9 cellular contexts compared by ENCODE assay signal in the genomic region with DNA sequence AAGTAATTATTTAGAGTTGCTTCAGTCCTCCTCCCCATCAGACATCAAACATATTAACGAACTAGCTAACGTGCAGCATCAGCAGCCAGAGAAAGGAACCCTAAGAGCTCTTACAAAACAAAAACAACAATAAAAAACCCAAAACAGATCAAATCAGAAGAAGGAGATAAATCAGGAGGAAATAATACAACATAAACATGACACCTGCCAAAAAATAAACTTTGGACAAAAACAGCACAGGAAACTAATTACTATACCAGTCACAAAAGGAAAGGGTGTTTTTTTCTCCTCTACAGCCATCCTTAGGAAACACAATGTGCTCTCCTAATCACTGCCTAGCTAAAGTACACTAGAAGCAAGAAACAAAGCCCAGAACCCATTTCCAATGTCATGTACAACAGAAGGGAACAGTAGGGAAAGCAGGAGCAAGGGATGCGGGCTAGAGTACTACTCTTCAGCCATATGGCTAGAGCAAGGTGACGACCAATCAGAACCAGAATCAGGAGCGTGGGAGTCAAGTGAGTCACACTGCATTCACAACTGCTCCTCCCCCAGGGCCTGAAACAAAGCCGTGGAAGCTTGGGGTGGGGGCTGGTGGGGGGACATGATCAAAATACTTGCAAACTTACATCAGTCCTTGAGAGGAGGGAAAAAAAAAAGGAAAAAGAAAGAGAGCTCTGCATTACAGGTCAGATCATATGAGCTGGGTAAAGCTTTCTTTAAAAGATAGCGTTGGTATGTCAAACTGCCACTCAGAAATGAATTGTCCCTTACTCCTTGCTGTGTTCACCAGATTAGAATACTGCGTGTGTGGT.
A peak's percentile ranks its signal among the peaks of the same experiment; 100 is the strongest.
DNase-seq lines count a peak whose midpoint lies in the region; ATAC-seq, FAIRE-seq and TF ChIP-seq lines count a peak whose summit lies in the region.
"Had no signal": no experiment of that assay in that cellular context is flagged by ENCODE, and none has a peak within 500 bp of the region (broad histone marks: within the 10 kb centered on the region; RNA-seq: fewer than 3 reads in every experiment).

No MANE protein-coding gene starts in this region.

- H3K36me3 ChIP-seq in GM23338 (ENCODE audit: insufficient read depth) = peaks cover 2% of the 10 kb centered on the region; the same call in 1 of the 2 replicates
- H3K36me3 ChIP-seq in osteoblast (ENCODE audit: insufficient read depth, low read length) = peaks cover 7% of the 10 kb centered on the region

- no peak overlapping the region for H2AFZ ChIP-seq in GM23338
- H2AFZ ChIP-seq in osteoblast (ENCODE audit: low read length) = no peak overlapping the region

- peak overlapping the region; percentile 97 for H3K27ac Mint-ChIP-seq in GM23338

- H3K9me3 Mint-ChIP-seq in GM23338 = no peaks in the 10 kb centered on the region

- TF ChIP-seq CTCF in GM23338 (conservative IDR thresholded peaks at IDR 0.05; ENCODE audit: low read depth in 2 of 2) (no peak), osteoblast (IDR thresholded peaks at IDR 0.05; ENCODE audit: extremely low read depth, low read depth, low read length) (no peak)

- H3K4me1 Mint-ChIP-seq in GM23338 = peaks cover 35% of the 10 kb centered on the region

- ATAC-seq in GM23338 (peak; percentile 97), GM19467 (IDR thresholded peaks at IDR 0.05; ENCODE audit: unreplicated experiment) (no peak), HG02623 (IDR thresholded peaks at IDR 0.05; ENCODE audit: unreplicated experiment) (no peak)

- FAIRE-seq in endometrium (lab: Jason Lieb, UNC) = peak; percentile 95

- H3K27me3 ChIP-seq in GM23338 (ENCODE audit: insufficient read depth) (no peaks in the 10 kb centered on the region), osteoblast (ENCODE audit: insufficient read depth, low read length) (no peaks in the 10 kb centered on the region)

- H3K4me2 ChIP-seq in GM23338 = peak overlapping the region; percentile 21
- H3K4me2 ChIP-seq in osteoblast (ENCODE audit: insufficient read depth, low read length) = peak overlapping the region; percentile 67
- H3K4me2 ChIP-seq: KMS-11 had no signal

- H3K79me2 ChIP-seq in GM23338 (replicated peaks; ENCODE audit: insufficient read depth) = peaks cover 13% of the 10 kb centered on the region
- H3K79me2 ChIP-seq in osteoblast (ENCODE audit: insufficient read depth, low read length) = no peaks in the 10 kb centered on the region

- H3K4me3 ChIP-seq in GM23338 = 0 out of 2 replicates have a peak overlapping the region, but pooled peaks have one; percentile 1
- peak overlapping the region; percentile 22 for H3K4me3 ChIP-seq in osteoblast (ENCODE audit: insufficient read depth, low read length)

- H3K4me1 ChIP-seq in GM23338 (ENCODE audit: insufficient read depth) = peaks cover 29% of the 10 kb centered on the region
- peaks cover 9% of the 10 kb centered on the region for H3K4me1 ChIP-seq in osteoblast (ENCODE audit: insufficient read depth, low read length)

- peak overlapping the region; percentile 81 for H3K27ac ChIP-seq in GM23338 (ENCODE audit: low read depth)
- no peak overlapping the region for H3K27ac ChIP-seq in osteoblast (ENCODE audit: low read depth, low read length)
- H3K27ac ChIP-seq: KMS-11 had no signal

- H3K36me3 Mint-ChIP-seq in GM23338 (ENCODE audit: low read depth) = peaks cover 11% of the 10 kb centered on the region; the same call in 1 of the 3 replicates

- H3K9me3 ChIP-seq in osteoblast (ENCODE audit: low read depth, low read length) = no peaks in the 10 kb centered on the region

- peak overlapping the region; percentile 61 for H3K4me3 Mint-ChIP-seq in GM23338

- H3F3A ChIP-seq in GM23338 (replicated peaks; ENCODE audit: low read depth) = no peaks in the 10 kb centered on the region

- H4K20me1 ChIP-seq in GM23338 (replicated peaks; ENCODE audit: insufficient read depth) (no peaks in the 10 kb centered on the region), osteoblast (ENCODE audit: insufficient read depth, low read length) (peaks cover 36% of the 10 kb centered on the region)

- peak; percentile 90 for DNase-seq in GM23338 (ENCODE audit: low spot score)
- peak; percentile 20 for DNase-seq in OCI-M2 (lab: John Stamatoyannopoulos, UW; ENCODE audit: unreplicated experiment)
- peak; percentile 68 for DNase-seq in osteoblast (ENCODE audit: insufficient read length, low spot score, missing footprints)
- no peak for DNase-seq in NOMO-1 treated with dmso at 0.1 percent for 144 hours (lab: John Stamatoyannopoulos, UW; ENCODE audit: unreplicated experiment)
- no peak for DNase-seq in GM19238 (ENCODE audit: insufficient read length, low spot score)

- H3K27me3 Mint-ChIP-seq in GM23338 (ENCODE audit: insufficient read depth, low read depth, poor library complexity) = peaks cover 2% of the 10 kb centered on the region

- no peaks in the 10 kb centered on the region for H3K9me2 ChIP-seq in GM23338 (ENCODE audit: insufficient read depth)

TF ChIP-seq in GM23338, 12 proteins besides CTCF, POLR2A, EP300 and RAD21:
- TF ChIP-seq, protein P1, sequence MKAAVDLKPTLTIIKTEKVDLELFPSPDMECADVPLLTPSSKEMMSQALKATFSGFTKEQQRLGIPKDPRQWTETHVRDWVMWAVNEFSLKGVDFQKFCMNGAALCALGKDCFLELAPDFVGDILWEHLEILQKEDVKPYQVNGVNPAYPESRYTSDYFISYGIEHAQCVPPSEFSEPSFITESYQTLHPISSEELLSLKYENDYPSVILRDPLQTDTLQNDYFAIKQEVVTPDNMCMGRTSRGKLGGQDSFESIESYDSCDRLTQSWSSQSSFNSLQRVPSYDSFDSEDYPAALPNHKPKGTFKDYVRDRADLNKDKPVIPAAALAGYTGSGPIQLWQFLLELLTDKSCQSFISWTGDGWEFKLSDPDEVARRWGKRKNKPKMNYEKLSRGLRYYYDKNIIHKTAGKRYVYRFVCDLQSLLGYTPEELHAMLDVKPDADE (IDR thresholded peaks at IDR 0.05) = no peak
- TF ChIP-seq POLR2AphosphoS5 (IDR thresholded peaks at IDR 0.05; ENCODE audit: low read depth) (peak; percentile 54; the same call in 1 of the 2 replicates), EZH2phosphoT487 (IDR thresholded peaks at IDR 0.05; ENCODE audit: unreplicated experiment) (no peak), EZH2 (IDR thresholded peaks at IDR 0.05; ENCODE audit: low read depth, unreplicated experiment) (no peak), NANOG (IDR thresholded peaks at IDR 0.05; ENCODE audit: borderline replicate concordance) (no peak), CREB1 (CRISPR knock-in tag; IDR thresholded peaks at IDR 0.05; ENCODE audit: low read depth) (0 out of 2 replicates have a peak, but pooled peaks have one; percentile 46), ZNF331 (CRISPR knock-in tag; IDR thresholded peaks at IDR 0.05; ENCODE audit: low read depth) (no peak)
- TF ChIP-seq, protein P2, sequence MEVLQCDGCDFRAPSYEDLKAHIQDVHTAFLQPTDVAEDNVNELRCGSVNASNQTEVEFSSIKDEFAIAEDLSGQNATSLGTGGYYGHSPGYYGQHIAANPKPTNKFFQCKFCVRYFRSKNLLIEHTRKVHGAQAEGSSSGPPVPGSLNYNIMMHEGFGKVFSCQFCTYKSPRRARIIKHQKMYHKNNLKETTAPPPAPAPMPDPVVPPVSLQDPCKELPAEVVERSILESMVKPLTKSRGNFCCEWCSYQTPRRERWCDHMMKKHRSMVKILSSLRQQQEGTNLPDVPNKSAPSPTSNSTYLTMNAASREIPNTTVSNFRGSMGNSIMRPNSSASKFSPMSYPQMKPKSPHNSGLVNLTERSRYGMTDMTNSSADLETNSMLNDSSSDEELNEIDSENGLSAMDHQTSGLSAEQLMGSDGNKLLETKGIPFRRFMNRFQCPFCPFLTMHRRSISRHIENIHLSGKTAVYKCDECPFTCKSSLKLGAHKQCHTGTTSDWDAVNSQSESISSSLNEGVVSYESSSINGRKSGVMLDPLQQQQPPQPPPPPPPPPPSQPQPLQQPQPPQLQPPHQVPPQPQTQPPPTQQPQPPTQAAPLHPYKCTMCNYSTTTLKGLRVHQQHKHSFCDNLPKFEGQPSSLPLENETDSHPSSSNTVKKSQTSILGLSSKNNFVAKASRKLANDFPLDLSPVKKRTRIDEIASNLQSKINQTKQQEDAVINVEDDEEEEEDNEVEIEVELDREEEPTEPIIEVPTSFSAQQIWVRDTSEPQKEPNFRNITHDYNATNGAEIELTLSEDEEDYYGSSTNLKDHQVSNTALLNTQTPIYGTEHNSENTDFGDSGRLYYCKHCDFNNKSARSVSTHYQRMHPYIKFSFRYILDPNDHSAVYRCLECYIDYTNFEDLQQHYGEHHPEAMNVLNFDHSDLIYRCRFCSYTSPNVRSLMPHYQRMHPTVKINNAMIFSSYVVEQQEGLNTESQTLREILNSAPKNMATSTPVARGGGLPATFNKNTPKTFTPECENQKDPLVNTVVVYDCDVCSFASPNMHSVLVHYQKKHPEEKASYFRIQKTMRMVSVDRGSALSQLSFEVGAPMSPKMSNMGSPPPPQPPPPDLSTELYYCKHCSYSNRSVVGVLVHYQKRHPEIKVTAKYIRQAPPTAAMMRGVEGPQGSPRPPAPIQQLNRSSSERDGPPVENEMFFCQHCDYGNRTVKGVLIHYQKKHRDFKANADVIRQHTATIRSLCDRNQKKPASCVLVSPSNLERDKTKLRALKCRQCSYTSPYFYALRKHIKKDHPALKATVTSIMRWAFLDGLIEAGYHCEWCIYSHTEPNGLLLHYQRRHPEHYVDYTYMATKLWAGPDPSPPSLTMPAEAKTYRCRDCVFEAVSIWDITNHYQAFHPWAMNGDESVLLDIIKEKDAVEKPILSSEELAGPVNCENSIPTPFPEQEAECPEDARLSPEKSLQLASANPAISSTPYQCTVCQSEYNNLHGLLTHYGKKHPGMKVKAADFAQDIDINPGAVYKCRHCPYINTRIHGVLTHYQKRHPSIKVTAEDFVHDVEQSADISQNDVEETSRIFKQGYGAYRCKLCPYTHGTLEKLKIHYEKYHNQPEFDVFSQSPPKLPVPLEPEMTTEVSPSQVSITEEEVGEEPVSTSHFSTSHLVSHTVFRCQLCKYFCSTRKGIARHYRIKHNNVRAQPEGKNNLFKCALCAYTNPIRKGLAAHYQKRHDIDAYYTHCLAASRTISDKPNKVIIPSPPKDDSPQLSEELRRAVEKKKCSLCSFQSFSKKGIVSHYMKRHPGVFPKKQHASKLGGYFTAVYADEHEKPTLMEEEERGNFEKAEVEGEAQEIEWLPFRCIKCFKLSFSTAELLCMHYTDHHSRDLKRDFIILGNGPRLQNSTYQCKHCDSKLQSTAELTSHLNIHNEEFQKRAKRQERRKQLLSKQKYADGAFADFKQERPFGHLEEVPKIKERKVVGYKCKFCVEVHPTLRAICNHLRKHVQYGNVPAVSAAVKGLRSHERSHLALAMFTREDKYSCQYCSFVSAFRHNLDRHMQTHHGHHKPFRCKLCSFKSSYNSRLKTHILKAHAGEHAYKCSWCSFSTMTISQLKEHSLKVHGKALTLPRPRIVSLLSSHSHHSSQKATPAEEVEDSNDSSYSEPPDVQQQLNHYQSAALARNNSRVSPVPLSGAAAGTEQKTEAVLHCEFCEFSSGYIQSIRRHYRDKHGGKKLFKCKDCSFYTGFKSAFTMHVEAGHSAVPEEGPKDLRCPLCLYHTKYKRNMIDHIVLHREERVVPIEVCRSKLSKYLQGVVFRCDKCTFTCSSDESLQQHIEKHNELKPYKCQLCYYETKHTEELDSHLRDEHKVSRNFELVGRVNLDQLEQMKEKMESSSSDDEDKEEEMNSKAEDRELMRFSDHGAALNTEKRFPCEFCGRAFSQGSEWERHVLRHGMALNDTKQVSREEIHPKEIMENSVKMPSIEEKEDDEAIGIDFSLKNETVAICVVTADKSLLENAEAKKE (CRISPR knock-in tag; IDR thresholded peaks at IDR 0.05) = no peak

Comparison
In these comparisons a context has a peak if more than half of its experiments do, and no peak if none do; other contexts are left out.
1. DNase-seq: peak in GM23338 (single experiment), OCI-M2 (single experiment) and osteoblast (single experiment); none in NOMO-1 treated with dmso at 0.1 percent for 144 hours (single experiment) and GM19238 (single experiment).